ENCODE assay signal across 27 cellular contexts in genomic region chr3:141602706-141603105, GRCh38.
"Had no signal": no experiment of that assay in that cellular context is flagged by ENCODE, and none has a peak within 500 bp of the region (broad histone marks: within the 10 kb centered on the region; RNA-seq: fewer than 3 reads in every experiment).

No MANE protein-coding gene starts in this region.

- H3K4me1 Mint-ChIP-seq: activated CD4-positive, alpha-beta memory T cell treated with anti-CD3 and anti-CD28 coated beads, Interleukin-2, amount 10 ng/mL, durations not matched to agents 7 days and 5 days; activated CD4-positive, alpha-beta T cell treated with anti-CD3 and anti-CD28 coated beads, Interleukin-2, amount 10 ng/mL, durations not matched to agents 24 days and 14 days; stimulated activated memory B cell treated with anti-CD40 and anti-IgM and Interleukin-4, amounts not matched to agents 10 μg/mL and 1 μg/mL and 100 μg/mL, for 72 hours had no signal

- H3K27ac Mint-ChIP-seq: activated CD4-positive, alpha-beta memory T cell treated with anti-CD3 and anti-CD28 coated beads, Interleukin-2, amount 10 ng/mL, durations not matched to agents 7 days and 5 days; activated CD4-positive, alpha-beta T cell treated with anti-CD3 and anti-CD28 coated beads, Interleukin-2, amount 10 ng/mL, durations not matched to agents 24 days and 14 days; activated naive CD4-positive, alpha-beta T cell treated with anti-CD3 and anti-CD28 coated beads for 36 hours; activated naive CD8-positive, alpha-beta T cell treated with anti-CD3 and anti-CD28 coated beads for 36 hours; progenitor cell of endocrine pancreas; stimulated activated memory B cell treated with anti-CD40 and anti-IgM and Interleukin-4, amounts not matched to agents 10 μg/mL and 1 μg/mL and 100 μg/mL, for 72 hours; T-helper 2 cell treated with Interferon-gamma antibody and Interleukin-4, amounts not matched to agents 5 μg/mL and 100 μg/mL, for 36 hours had no signal

- H3K4me1 ChIP-seq: adrenal gland, left lung, lower lobe of right lung, thyroid gland had no signal

- H3K9me3 Mint-ChIP-seq: activated CD4-positive, alpha-beta T cell treated with anti-CD3 and anti-CD28 coated beads, Interleukin-2, amount 10 ng/mL, durations not matched to agents 24 days and 14 days had no signal

- H3K27me3 ChIP-seq: adrenal gland, brain microvascular endothelial cell, esophagus muscularis mucosa, left lung, ovary, thyroid gland had no signal

- H3K36me3 ChIP-seq: adrenal gland, ovary had no signal

- H3K4me3 Mint-ChIP-seq: activated CD4-positive, alpha-beta memory T cell treated with anti-CD3 and anti-CD28 coated beads, Interleukin-2, amount 10 ng/mL, durations not matched to agents 7 days and 5 days; activated CD4-positive, alpha-beta T cell treated with anti-CD3 and anti-CD28 coated beads, Interleukin-2, amount 10 ng/mL, durations not matched to agents 24 days and 14 days; activated naive CD4-positive, alpha-beta T cell treated with anti-CD3 and anti-CD28 coated beads for 36 hours; activated naive CD8-positive, alpha-beta T cell treated with anti-CD3 and anti-CD28 coated beads for 36 hours; stimulated activated memory B cell treated with anti-CD40 and anti-IgM and Interleukin-4, amounts not matched to agents 10 μg/mL and 1 μg/mL and 100 μg/mL, for 72 hours; stimulated activated naive CD8-positive, alpha-beta T cell treated with anti-CD3 and anti-CD28 coated beads, Interleukin-15, amount 100 ng/mL, for 72 hours; T-helper 2 cell treated with Interferon-gamma antibody and Interleukin-4, amounts not matched to agents 5 μg/mL and 100 μg/mL, for 36 hours had no signal

- ATAC-seq: activated CD4-positive, CD25-positive, alpha-beta regulatory T cell treated with anti-CD3 and anti-CD28 coated beads, Interleukin-2, amount 50 U/mL, for 24 hours; left lung; lower lobe of right lung; sciatic nerve; stimulated activated memory B cell treated with anti-CD40 and anti-IgM and Interleukin-4, amounts not matched to agents 10 μg/mL and 1 μg/mL and 100 μg/mL, for 72 hours; stimulated activated naive CD8-positive, alpha-beta T cell treated with anti-CD3 and anti-CD28 coated beads, Interleukin-15, amount 100 ng/mL, for 72 hours had no signal

- H3K9me3 ChIP-seq: ovary, thyroid gland had no signal

- DNase-seq: activated CD4-positive, alpha-beta memory T cell treated with anti-CD3 and anti-CD28 coated beads, Interleukin-2, amount 10 ng/mL, durations not matched to agents 7 days and 5 days; activated CD4-positive, alpha-beta T cell treated with anti-CD3 and anti-CD28 coated beads, Interleukin-2, amount 10 ng/mL, durations not matched to agents 24 days and 14 days; activated CD8-positive, alpha-beta memory T cell treated with anti-CD3 and anti-CD28 coated beads, Interleukin-2, amount 50 U/mL, for 48 hours; activated effector memory CD4-positive, alpha-beta T cell treated with anti-CD3 and anti-CD28 coated beads, Interleukin-2, amount 50 U/mL, for 16 hours; activated naive CD4-positive, alpha-beta T cell treated with anti-CD3 and anti-CD28 coated beads for 36 hours; activated naive CD8-positive, alpha-beta T cell treated with anti-CD3 and anti-CD28 coated beads for 36 hours; adrenal gland; brain microvascular endothelial cell; foreskin melanocyte; left lung; lower lobe of right lung; mesenchymal stem cell; ovary; retina; small intestine; stimulated activated CD4-positive, alpha-beta T cell treated with anti-CD3 and anti-CD28 coated beads, Interleukin-4, amount 100 ng/mL, for 24 hours; stimulated activated naive CD8-positive, alpha-beta T cell treated with anti-CD3 and anti-CD28 coated beads, Interleukin-15, amount 100 ng/mL, for 72 hours; substantia nigra; T-helper 1 cell; thyroid gland had no signal

- H3K27ac ChIP-seq: adrenal gland, brain microvascular endothelial cell, esophagus muscularis mucosa, left lung, lower lobe of right lung, ovary, thyroid gland, VCaP had no signal

- H3K4me3 ChIP-seq: adrenal gland, esophagus muscularis mucosa, left lung, lower lobe of right lung, ovary, thyroid gland had no signal

- H3K27me3 Mint-ChIP-seq: activated CD4-positive, alpha-beta memory T cell treated with anti-CD3 and anti-CD28 coated beads, Interleukin-2, amount 10 ng/mL, durations not matched to agents 7 days and 5 days; activated CD4-positive, alpha-beta T cell treated with anti-CD3 and anti-CD28 coated beads, Interleukin-2, amount 10 ng/mL, durations not matched to agents 24 days and 14 days; activated naive CD8-positive, alpha-beta T cell treated with anti-CD3 and anti-CD28 coated beads for 36 hours; progenitor cell of endocrine pancreas; stimulated activated memory B cell treated with anti-CD40 and anti-IgM and Interleukin-4, amounts not matched to agents 10 μg/mL and 1 μg/mL and 100 μg/mL, for 72 hours; stimulated activated naive CD8-positive, alpha-beta T cell treated with anti-CD3 and anti-CD28 coated beads, Interleukin-15, amount 100 ng/mL, for 72 hours had no signal
